In genomic region chr2:225031599-225031998, GRCh38 we compare ENCODE assay signal across 20 cellular contexts. TPM values are rescaled to one million over a fixed set of nuclear protein-coding genes. Genes with fewer than 3 reads are reported as not detected.
A peak's percentile ranks its signal among the peaks of the same experiment; 100 is the strongest.
DNase-seq lines count a peak whose midpoint lies in the region; ATAC-seq and TF ChIP-seq lines count a peak whose summit lies in the region.
"Had no signal": no experiment of that assay in that cellular context is flagged by ENCODE, and none has a peak within 500 bp of the region (broad histone marks: within the 10 kb centered on the region; RNA-seq: fewer than 3 reads in every experiment).

No MANE protein-coding gene starts in this region.

- peaks cover 89% of the 10 kb centered on the region for H3K79me2 ChIP-seq in OCI-LY3 (ENCODE audit: low read length)

- no peak for ATAC-seq in stimulated activated naive CD8-positive, alpha-beta T cell treated with anti-CD3 and anti-CD28 coated beads, Interleukin-15, Interleukin-2, amounts not matched to agents 100 U/mL and 50 U/mL, for 24 hours
- no peak for ATAC-seq in HG02840 (IDR thresholded peaks at IDR 0.05; ENCODE audit: low FRiP score, unreplicated experiment)
- ATAC-seq: heart right ventricle had no signal

- no peaks in the 10 kb centered on the region for H3K9me3 Mint-ChIP-seq in stimulated activated naive CD8-positive, alpha-beta T cell treated with anti-CD3 and anti-CD28 coated beads, Interleukin-15, Interleukin-2, amounts not matched to agents 100 ng/mL and 50 ng/mL, for 24 hours

- H3K4me3 Mint-ChIP-seq in stimulated activated naive CD8-positive, alpha-beta T cell treated with anti-CD3 and anti-CD28 coated beads, Interleukin-15, Interleukin-2, amounts not matched to agents 100 ng/mL and 50 ng/mL, for 24 hours: no peak overlapping the region

- H3K9ac ChIP-seq in OCI-LY3 (ENCODE audit: low read length): peak overlapping the region; percentile 11; the same call in 1 of the 2 replicates

- H3K9me3 ChIP-seq in OCI-LY3 (ENCODE audit: insufficient read depth, low read length): no peaks in the 10 kb centered on the region
- H3K9me3 ChIP-seq: colonic mucosa, heart right ventricle, Peyer's patch, spleen, thoracic aorta had no signal

- H3K27me3 ChIP-seq in OCI-LY3 (ENCODE audit: low read depth, low read length): no peaks in the 10 kb centered on the region
- no peaks in the 10 kb centered on the region for H3K27me3 ChIP-seq in dorsolateral prefrontal cortex
- H3K27me3 ChIP-seq: colonic mucosa, heart right ventricle, Peyer's patch, spleen had no signal

- H3K27ac Mint-ChIP-seq in stimulated activated naive CD8-positive, alpha-beta T cell treated with anti-CD3 and anti-CD28 coated beads, Interleukin-15, Interleukin-2, amounts not matched to agents 100 ng/mL and 50 ng/mL, for 24 hours: peak overlapping the region; percentile 78

- H4K20me1 ChIP-seq in OCI-LY3 (ENCODE audit: insufficient read depth, low read length): no peaks in the 10 kb centered on the region

- no peak for TF ChIP-seq CTCF in OCI-LY3 (IDR thresholded peaks at IDR 0.05; ENCODE audit: low read depth, low read length)
- TF ChIP-seq CTCF in dorsolateral prefrontal cortex (IDR thresholded peaks at IDR 0.05 in 54 of 56, conservative IDR thresholded peaks at IDR 0.05 in 2 of 56; ENCODE audit: low read depth in 1 of 56, partially characterized antibody in 56 of 56): no peak

- H3K4me1 ChIP-seq in OCI-LY3 (ENCODE audit: low read length): peaks cover 63% of the 10 kb centered on the region
- H3K4me1 ChIP-seq: colonic mucosa had no signal

- H2AFZ ChIP-seq in OCI-LY3 (ENCODE audit: low read depth, low read length): no peak overlapping the region

- intact Hi-C loops in dorsolateral prefrontal cortex (cut with DNase I): no loop called here

- H3K27ac ChIP-seq in OCI-LY3 (ENCODE audit: low read length) (peak overlapping the region; percentile 64), dorsolateral prefrontal cortex (peak overlapping the region in 54 of 59 donors; percentile 1 to 98 (median 78))
- H3K27ac ChIP-seq: colonic mucosa, heart right ventricle, Peyer's patch, SK-N-MC, spleen, thoracic aorta had no signal

- H3K4me2 ChIP-seq in OCI-LY3 (ENCODE audit: low read length): peak overlapping the region; percentile 44

- peaks cover 91% of the 10 kb centered on the region for H3K4me1 Mint-ChIP-seq in stimulated activated naive CD8-positive, alpha-beta T cell treated with anti-CD3 and anti-CD28 coated beads, Interleukin-15, Interleukin-2, amounts not matched to agents 100 ng/mL and 50 ng/mL, for 24 hours (ENCODE audit: low read depth)

- no peak overlapping the region for H3K4me3 ChIP-seq in OCI-LY3 (ENCODE audit: low read length)
- peak overlapping the region in 1 of 59 donors; percentile 55 for H3K4me3 ChIP-seq in dorsolateral prefrontal cortex
- H3K4me3 ChIP-seq: colonic mucosa, heart right ventricle, Peyer's patch, SK-N-MC, spleen, thoracic aorta had no signal

- DNase-seq in stimulated activated naive CD8-positive, alpha-beta T cell treated with anti-CD3 and anti-CD28 coated beads, Interleukin-15, Interleukin-2, amounts not matched to agents 100 U/mL and 50 U/mL, for 24 hours: no peak
- no peak for DNase-seq in dorsolateral prefrontal cortex
- no peak for DNase-seq in SKM-1 (lab: John Stamatoyannopoulos, UW; ENCODE audit: unreplicated experiment)
- no peak for DNase-seq in cortex of kidney (lab: John Stamatoyannopoulos, UW)
- DNase-seq: activated CD4-positive, CD25-positive, alpha-beta regulatory T cell; activated gamma-delta T cell; colonic mucosa; DND-41; heart right ventricle; NCI-H2171; NCI-H774; Peyer's patch; spleen; stimulated activated CD4-positive, alpha-beta T cell treated with anti-CD3 and anti-CD28 coated beads, Interleukin-4, amount 100 ng/mL, for 4 hours; T1000 had no signal

- no peaks in the 10 kb centered on the region for H3K27me3 Mint-ChIP-seq in stimulated activated naive CD8-positive, alpha-beta T cell treated with anti-CD3 and anti-CD28 coated beads, Interleukin-15, Interleukin-2, amounts not matched to agents 100 ng/mL and 50 ng/mL, for 24 hours

- peaks cover 37% of the 10 kb centered on the region for H3K36me3 ChIP-seq in OCI-LY3 (replicated peaks; ENCODE audit: low read depth, low read length)
- H3K36me3 ChIP-seq: colonic mucosa, heart right ventricle, Peyer's patch, spleen, thoracic aorta had no signal

- H3K36me3 Mint-ChIP-seq in stimulated activated naive CD8-positive, alpha-beta T cell treated with anti-CD3 and anti-CD28 coated beads, Interleukin-15, Interleukin-2, amounts not matched to agents 100 ng/mL and 50 ng/mL, for 24 hours (ENCODE audit: low read depth): peaks cover 41% of the 10 kb centered on the region

RNA-seq across cellular contexts. Expression of gene DOCK10, which starts 10.7 kb away (rescaled TPM):
- total RNA-seq in dorsolateral prefrontal cortex: 100 to 1,000 TPM in 48 of 120 experiments, 10 to 100 TPM in 72; 24.3 to 264 (median 89.2) TPM
